ENCODE assay signal across 8 cellular contexts in the genomic region with DNA sequence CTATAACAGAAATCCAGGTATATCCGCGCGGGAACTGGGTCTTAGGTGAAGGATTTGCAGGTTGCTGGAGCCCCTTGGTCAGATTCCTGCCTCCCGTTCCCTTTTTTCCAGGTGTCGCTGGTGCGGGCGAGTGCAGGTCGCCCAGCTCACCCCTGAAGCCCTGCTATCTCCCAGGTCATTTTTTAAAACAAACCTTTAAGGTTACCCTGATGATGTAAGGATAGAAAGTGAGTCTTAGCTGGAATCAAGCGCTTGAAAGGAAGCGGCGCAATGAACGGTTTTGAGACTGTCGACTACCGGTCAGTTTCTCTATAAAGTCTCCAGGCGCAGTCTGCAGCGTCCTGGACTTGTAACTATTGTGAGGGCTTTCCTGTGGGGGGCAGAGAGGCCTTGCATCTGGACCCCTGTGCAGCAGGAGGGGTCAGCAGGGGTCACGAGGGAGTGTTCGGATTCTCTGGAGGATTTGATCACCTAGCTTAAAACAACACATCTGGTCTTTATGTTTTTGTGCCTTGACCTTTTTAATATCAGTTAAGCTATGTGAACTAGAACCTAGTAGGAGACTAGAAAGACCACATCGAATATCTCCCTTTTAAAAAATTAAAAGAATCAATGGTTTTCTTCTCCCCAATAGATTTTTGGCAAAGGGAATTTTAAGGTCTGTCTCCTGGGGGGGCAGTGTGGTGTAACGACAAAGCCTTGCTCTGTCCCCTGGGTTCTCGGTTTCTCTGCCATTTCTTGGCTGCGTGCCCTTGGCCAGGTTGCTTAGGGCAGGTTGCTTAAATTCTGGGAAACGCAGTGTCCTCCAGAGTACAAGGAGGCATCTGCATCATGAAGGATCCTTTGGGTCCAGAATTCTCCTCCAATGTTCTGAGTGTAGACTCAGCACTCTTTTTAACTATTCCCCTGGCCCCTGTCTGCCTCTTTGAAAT. TPM values are rescaled to one million over a fixed set of nuclear protein-coding genes. Genes with fewer than 3 reads are reported as not detected.
A peak's percentile ranks its signal among the peaks of the same experiment; 100 is the strongest.
DNase-seq lines count a peak whose midpoint lies in the region; ATAC-seq and TF ChIP-seq lines count a peak whose summit lies in the region.

No MANE protein-coding gene starts in this region.

- ATAC-seq in thoracic aorta (ENCODE audit: insufficient number of reproducible peaks, low FRiP score, low read depth) (no peak), HG03521 (IDR thresholded peaks at IDR 0.05; ENCODE audit: unreplicated experiment) (no peak)

- H3K9me3 Mint-ChIP-seq in HFFc6: no peaks in the 10 kb centered on the region

- no peaks in the 10 kb centered on the region for H3K36me3 ChIP-seq in thoracic aorta

- DNase-seq in AG10803 (ENCODE audit: low read depth) (peak; percentile 6), HFFc6 (no peak), astrocyte of the hippocampus (ENCODE audit: low read depth, low spot score) (peak; percentile 53), thoracic aorta (ENCODE audit: low spot score) (no peak), DMS114 treated with DMSO at 0.1 percent for 48 hours (lab: John Stamatoyannopoulos, UW; ENCODE audit: unreplicated experiment) (no peak)
- no peak for DNase-seq in activated CD8-positive, alpha-beta memory T cell treated with anti-CD3 and anti-CD28 coated beads, Interleukin-2, amount 50 U/mL, for 48 hours

- H3K27me3 ChIP-seq in layer of hippocampus (ENCODE audit: control insufficient read depth, insufficient read depth, low read length) (no peaks in the 10 kb centered on the region), thoracic aorta (replicated peaks; ENCODE audit: insufficient read depth) (no peaks in the 10 kb centered on the region)

- peak overlapping the region; percentile 86 for H3K4me3 Mint-ChIP-seq in HFFc6

- H3K27ac Mint-ChIP-seq in HFFc6: no peak overlapping the region

- peak overlapping the region; percentile 14 for H3K27ac ChIP-seq in layer of hippocampus (ENCODE audit: low read depth, low read length)
- peak overlapping the region; percentile 34 to 62 for H3K27ac ChIP-seq in thoracic aorta

- peaks cover 27% of the 10 kb centered on the region for H3K27me3 Mint-ChIP-seq in HFFc6 (ENCODE audit: insufficient read depth)

- H3K4me1 ChIP-seq in thoracic aorta (ENCODE audit: control insufficient read depth in 1 of 2, low read depth in 2 of 2): peaks cover 7 to 16% of the 10 kb centered on the region in 2 donors

- TF ChIP-seq CTCF in AG10803 (conservative IDR thresholded peaks at IDR 0.05; ENCODE audit: low read length) (no peak), HFFc6 (IDR thresholded peaks at IDR 0.05) (no peak), thoracic aorta (IDR thresholded peaks at IDR 0.05) (no peak)

- H3K4me1 Mint-ChIP-seq in HFFc6 (ENCODE audit: low read depth): peaks cover 39% of the 10 kb centered on the region

- no peaks in the 10 kb centered on the region for H3K9me3 ChIP-seq in thoracic aorta

- H3K36me3 Mint-ChIP-seq in HFFc6 (ENCODE audit: low read depth): no peaks in the 10 kb centered on the region

- H3K4me3 ChIP-seq in AG10803 (ENCODE audit: low read length): peak overlapping the region; percentile 70
- H3K4me3 ChIP-seq in thoracic aorta: peak overlapping the region; percentile 82

RNA-seq across cellular contexts. Expression of gene KIT, which starts 1.7 kb away (rescaled TPM):
- 1 to 10 TPM in 2 of 6 experiments, under 1 TPM in 4; 0.11 to 1.2 (median 0.26) TPM for total RNA-seq in HFFc6 (2021; fragmentation: NEBNext Ultra II Directional; extraction: Animal tissue kit (Norgen Biotek cat#: 25700))
- total RNA-seq in thoracic aorta: 10 to 100 TPM; 17.6 to 33.8 TPM

Comparison
In these comparisons a context has a peak if more than half of its experiments do, and no peak if none do; other contexts are left out.
1. DNase-seq: peak in AG10803 (single experiment) and astrocyte of the hippocampus (single experiment); none in HFFc6 (single experiment), thoracic aorta (single experiment), DMS114 treated with DMSO at 0.1 percent for 48 hours (single experiment) and activated CD8-positive, alpha-beta memory T cell treated with anti-CD3 and anti-CD28 coated beads, Interleukin-2, amount 50 U/mL, for 48 hours (single experiment).
2. RNA of gene KIT, which starts 1.7 kb away (total RNA-seq): 17.6 to 33.8 TPM in thoracic aorta; 0.11 to 1.2 TPM in HFFc6; every median in the first group is over 4 times any median in the second.